9 cellular contexts compared by ENCODE assay signal in the genomic region with DNA sequence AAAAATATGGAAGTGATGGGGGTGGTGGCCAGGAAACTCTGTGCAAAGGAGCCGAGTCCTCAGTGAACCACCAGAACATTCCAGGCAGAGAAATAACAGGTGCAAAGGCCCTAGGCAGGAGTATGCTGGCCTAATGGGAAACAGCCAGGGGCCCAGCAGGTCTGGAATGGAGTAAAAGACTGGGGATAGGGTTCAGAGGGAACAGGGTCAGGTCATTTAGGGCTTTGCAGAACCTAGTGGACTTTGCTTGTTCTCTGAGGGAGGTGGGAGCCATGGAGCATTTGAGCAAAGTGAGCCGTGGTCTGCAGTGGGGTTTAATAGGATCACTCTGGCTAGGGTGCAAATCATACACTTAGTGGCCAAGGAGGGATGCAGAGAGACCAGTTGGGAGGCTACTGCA. TPM values are rescaled to one million over a fixed set of nuclear protein-coding genes. Genes with fewer than 3 reads are reported as not detected.
"Had no signal": no experiment of that assay in that cellular context is flagged by ENCODE, and none has a peak within 500 bp of the region (broad histone marks: within the 10 kb centered on the region; RNA-seq: fewer than 3 reads in every experiment).

No MANE protein-coding gene starts in this region.

- DNase-seq: GM23248, GOT3, H7, HCEC 1CT, KBM-7 had no signal

- H3K27ac ChIP-seq: GM23248 had no signal

- H3K27ac Mint-ChIP-seq: IgD-negative memory B cell had no signal

- H2AFZ ChIP-seq: GM23248 had no signal

- H3K36me3 Mint-ChIP-seq: IgD-negative memory B cell had no signal

- H3K4me3 ChIP-seq: GM23248 had no signal

- FAIRE-seq: HTR-8/SVneo had no signal

- H3K4me1 Mint-ChIP-seq: IgD-negative memory B cell had no signal

- H3K9ac ChIP-seq: GM23248 had no signal

RNA-seq across cellular contexts. Expression of gene CRYBB3, which starts 8.7 kb away (rescaled TPM):
- total RNA-seq: GM23248, H4 had no signal
- polyA plus RNA-seq: GM23248, IgD-negative memory B cell had no signal

RNA-seq across cellular contexts. Expression of gene CRYBB2, which starts 11.1 kb away (rescaled TPM):
- total RNA-seq: GM23248, HT-29 had no signal
- polyA plus RNA-seq: GM23248, IgD-negative memory B cell had no signal
